14 cellular contexts compared by ENCODE assay signal in the genomic region with DNA sequence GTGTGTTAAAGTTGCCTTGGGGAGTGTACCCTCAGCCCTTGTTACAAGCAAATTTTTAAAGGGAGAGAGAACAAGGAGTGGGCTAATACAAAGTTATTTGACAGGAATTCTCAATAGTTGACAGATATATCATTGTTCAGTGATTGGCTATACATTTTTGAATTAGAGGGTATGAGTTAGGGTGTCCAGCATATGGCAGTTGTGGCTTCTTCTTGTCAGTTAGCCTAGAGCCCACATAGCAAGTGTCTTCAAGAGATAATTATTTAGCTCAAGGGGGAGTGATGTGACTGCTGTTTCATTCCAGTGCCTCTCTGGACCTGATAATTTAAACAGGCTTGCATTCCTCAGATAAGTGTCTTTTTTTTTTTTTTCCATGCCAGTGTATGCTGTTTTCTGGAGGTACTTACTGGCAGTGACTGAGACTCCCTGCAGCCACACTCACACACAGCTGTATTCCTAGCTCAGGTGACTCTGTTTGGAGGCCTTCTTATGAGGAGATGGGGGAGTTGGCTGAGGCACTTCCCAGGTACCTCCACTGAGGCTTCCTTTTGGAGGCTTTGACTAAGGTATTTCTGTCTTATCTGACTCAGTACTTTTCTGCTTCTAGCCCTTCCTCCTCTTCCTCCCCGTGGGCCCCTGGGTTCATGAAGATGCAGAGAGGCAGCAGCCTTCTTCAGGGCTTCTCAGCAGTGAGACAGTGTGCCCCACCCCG. TPM values are rescaled to one million over a fixed set of nuclear protein-coding genes. Genes with fewer than 3 reads are reported as not detected.
DNase-seq lines count a peak whose midpoint lies in the region; ATAC-seq and TF ChIP-seq lines count a peak whose summit lies in the region.
"Had no signal": no experiment of that assay in that cellular context is flagged by ENCODE, and none has a peak within 500 bp of the region (broad histone marks: within the 10 kb centered on the region; RNA-seq: fewer than 3 reads in every experiment).

No MANE protein-coding gene starts in this region.

- no peak for TF ChIP-seq CTCF in endodermal cell (conservative IDR thresholded peaks at IDR 0.05)
- no peak for TF ChIP-seq CTCF in chondrocyte (IDR thresholded peaks at IDR 0.05)

- no peak overlapping the region for H2AK5ac ChIP-seq in neuronal stem cell (ENCODE audit: low read depth, low read length)

- H3K4me1 Mint-ChIP-seq in activated T-cell treated with anti-CD3 and anti-CD28 coated beads, Interleukin-2, amount 50 U/mL, for 72 hours (ENCODE audit: low read depth), result peaks cover 41% of the 10 kb centered on the region
- H3K4me1 Mint-ChIP-seq in activated T-cell treated with anti-CD3 and anti-CD28 coated beads, Interleukin-2, amount 50 U/mL, for 4 hours (ENCODE audit: low read depth), result peaks cover 74% of the 10 kb centered on the region
- H3K4me1 Mint-ChIP-seq in endodermal cell (peaks cover 18% of the 10 kb centered on the region), chondrocyte (ENCODE audit: low read depth) (peaks cover 20% of the 10 kb centered on the region)

- H3K36me3 ChIP-seq in endodermal cell (ENCODE audit: control insufficient read depth, insufficient read depth, low read length) (peaks cover 7% of the 10 kb centered on the region), neuronal stem cell (replicated peaks in 1 of 2; ENCODE audit: control insufficient read depth in 2 of 2, insufficient read depth in 2 of 2, low read length in 2 of 2) (no peaks in the 10 kb centered on the region)

- H2BK120ac ChIP-seq in neuronal stem cell (ENCODE audit: low read depth, low read length), result no peak overlapping the region

- no peak overlapping the region for H2BK15ac ChIP-seq in neuronal stem cell (ENCODE audit: low read length)

- H2BK5ac ChIP-seq in neuronal stem cell (ENCODE audit: low read length), result no peak overlapping the region

- H3K14ac ChIP-seq in neuronal stem cell (ENCODE audit: low read length), result no peak overlapping the region

- no peak overlapping the region for H3K4me3 Mint-ChIP-seq in activated T-cell treated with anti-CD3 and anti-CD28 coated beads, Interleukin-2, amount 50 U/mL, for 72 hours
- H3K4me3 Mint-ChIP-seq in activated T-cell treated with anti-CD3 and anti-CD28 coated beads, Interleukin-2, amount 50 U/mL, for 4 hours, result no peak overlapping the region
- no peak overlapping the region for H3K4me3 Mint-ChIP-seq in endodermal cell
- no peak overlapping the region for H3K4me3 Mint-ChIP-seq in chondrocyte (ENCODE audit: unreplicated experiment)

- H3K9me3 Mint-ChIP-seq in activated T-cell treated with anti-CD3 and anti-CD28 coated beads, Interleukin-2, amount 50 U/mL, for 72 hours, result peaks cover 0 to under 1% of the 10 kb centered on the region in 2 donors
- H3K9me3 Mint-ChIP-seq in activated T-cell treated with anti-CD3 and anti-CD28 coated beads, Interleukin-2, amount 50 U/mL, for 4 hours, result peaks cover 9% of the 10 kb centered on the region
- H3K9me3 Mint-ChIP-seq in endodermal cell, result peaks cover 5% of the 10 kb centered on the region
- peaks cover 3% of the 10 kb centered on the region for H3K9me3 Mint-ChIP-seq in chondrocyte (ENCODE audit: low read depth)

- H3K9ac ChIP-seq in endodermal cell (ENCODE audit: extremely low read depth, low read length, poor library complexity, severe bottlenecking) (no peak overlapping the region), neuronal stem cell (ENCODE audit: low read depth, low read length, poor library complexity) (no peak overlapping the region)

- no peak overlapping the region for H4K91ac ChIP-seq in neuronal stem cell (ENCODE audit: low read depth, low read length, poor library complexity)

- H2AFZ ChIP-seq in neuronal stem cell (ENCODE audit: low read length), result no peak overlapping the region

- H3K4ac ChIP-seq in neuronal stem cell (ENCODE audit: low read length), result peak overlapping the region; percentile 32

- no peaks in the 10 kb centered on the region for H3K27me3 Mint-ChIP-seq in activated T-cell treated with anti-CD3 and anti-CD28 coated beads, Interleukin-2, amount 50 U/mL, for 72 hours (ENCODE audit: low read depth)
- H3K27me3 Mint-ChIP-seq in activated T-cell treated with anti-CD3 and anti-CD28 coated beads, Interleukin-2, amount 50 U/mL, for 4 hours (ENCODE audit: low read depth), result no peaks in the 10 kb centered on the region
- H3K27me3 Mint-ChIP-seq in endodermal cell (ENCODE audit: insufficient read depth) (no peaks in the 10 kb centered on the region), chondrocyte (ENCODE audit: low read depth) (no peaks in the 10 kb centered on the region)

- H3K18ac ChIP-seq in neuronal stem cell (ENCODE audit: low read length), result no peak overlapping the region

- no peaks in the 10 kb centered on the region for H3K79me1 ChIP-seq in neuronal stem cell (ENCODE audit: low read depth, low read length)

- no peaks in the 10 kb centered on the region for H3K27me3 ChIP-seq in endodermal cell (ENCODE audit: control insufficient read depth, insufficient read depth, low read length, poor library complexity, severe bottlenecking)
- no peaks in the 10 kb centered on the region for H3K27me3 ChIP-seq in neuronal stem cell (ENCODE audit: control insufficient read depth in 3 of 3, insufficient read depth in 3 of 3, low read depth in 1 of 3, low read length in 3 of 3)
- H3K27me3 ChIP-seq: tibial nerve had no signal

- H3K23ac ChIP-seq in neuronal stem cell (ENCODE audit: low read depth, low read length, poor library complexity), result no peak overlapping the region

- H3K4me1 ChIP-seq in endodermal cell (ENCODE audit: control insufficient read depth, insufficient read depth, low read length), result peaks cover 13% of the 10 kb centered on the region
- H3K4me1 ChIP-seq in neuronal stem cell (ENCODE audit: control insufficient read depth in 2 of 2, insufficient read depth in 1 of 2, low read depth in 1 of 2, low read length in 2 of 2), result no peaks in the 10 kb centered on the region
- H3K4me1 ChIP-seq: tibial nerve had no signal

- peak; percentile 24 to 30 for ATAC-seq in activated T-cell treated with anti-CD3 and anti-CD28 coated beads, Interleukin-2, amount 50 U/mL, for 72 hours (replicated peaks in 1 of 2)
- ATAC-seq in activated T-cell treated with anti-CD3 and anti-CD28 coated beads, Interleukin-2, amount 50 U/mL, for 4 hours, result no peak
- no peak for ATAC-seq in GM18520 (IDR thresholded peaks at IDR 0.05; ENCODE audit: unreplicated experiment)
- ATAC-seq: GM12878 had no signal

- peak overlapping the region; percentile 78 for H3K27ac Mint-ChIP-seq in activated T-cell treated with anti-CD3 and anti-CD28 coated beads, Interleukin-2, amount 50 U/mL, for 72 hours
- H3K27ac Mint-ChIP-seq in endodermal cell (peak overlapping the region; percentile 60), chondrocyte (ENCODE audit: unreplicated experiment) (no peak overlapping the region)

- H3K4me3 ChIP-seq in endodermal cell (ENCODE audit: low read length), result no peak overlapping the region
- no peak overlapping the region for H3K4me3 ChIP-seq in neuronal stem cell (ENCODE audit: low read length in 2 of 2)
- H3K4me3 ChIP-seq: GM12878, tibial nerve had no signal

- H3K4me2 ChIP-seq in neuronal stem cell (ENCODE audit: insufficient read depth, low read length, poor library complexity, severe bottlenecking), result no peak overlapping the region

- H4K8ac ChIP-seq in neuronal stem cell (ENCODE audit: low read depth, low read length), result no peak overlapping the region

- peaks cover 0 to under 1% of the 10 kb centered on the region in 2 donors for H3K36me3 Mint-ChIP-seq in activated T-cell treated with anti-CD3 and anti-CD28 coated beads, Interleukin-2, amount 50 U/mL, for 72 hours (ENCODE audit: insufficient read depth in 2 of 2)
- peaks cover 9% of the 10 kb centered on the region for H3K36me3 Mint-ChIP-seq in activated T-cell treated with anti-CD3 and anti-CD28 coated beads, Interleukin-2, amount 50 U/mL, for 4 hours (ENCODE audit: insufficient read depth)
- H3K36me3 Mint-ChIP-seq in endodermal cell (ENCODE audit: low read depth) (peaks cover 22% of the 10 kb centered on the region), chondrocyte (ENCODE audit: low read depth) (peaks cover 7% of the 10 kb centered on the region)

- 89% methylated on average over 2 of the region's 2 CpGs; no CpG with 5 or more reads in 1 of the 2 experiments for WGBS in endodermal cell (ENCODE audit: insufficient coverage in 1 of 2, insufficient read length in 1 of 2), 2 experiments
- WGBS in neuronal stem cell (ENCODE audit: extremely low coverage in 2 of 2, insufficient read length in 2 of 2, insufficient replicate concordance in 1 of 2), 2 donors, result no CpG with 5 or more reads among the region's 2 CpGs

- H2BK12ac ChIP-seq in neuronal stem cell (ENCODE audit: low read length), result no peak overlapping the region

- DNase-seq in activated T-cell treated with anti-CD3 and anti-CD28 coated beads, Interleukin-2, amount 50 U/mL, for 72 hours, result no peak
- DNase-seq in activated T-cell treated with anti-CD3 and anti-CD28 coated beads, Interleukin-2, amount 50 U/mL, for 4 hours, result no peak
- peak; percentile 72 for DNase-seq in NCI-H226
- no peak for DNase-seq in endodermal cell
- DNase-seq in neuronal stem cell (ENCODE audit: low spot score), result no peak
- no peak for DNase-seq in midbrain (lab: John Stamatoyannopoulos, UW)
- DNase-seq in chondrocyte (ENCODE audit: low spot score), result no peak
- DNase-seq: DMS79, glutamatergic neuron, Kasumi-1, NCI-H187 treated with DMSO at 0.1 percent for 48 hours had no signal

- H3K9me3 ChIP-seq in endodermal cell (ENCODE audit: control insufficient read depth, low read length) (no peaks in the 10 kb centered on the region), neuronal stem cell (replicated peaks in 1 of 2; ENCODE audit: control insufficient read depth in 2 of 2, insufficient read depth in 1 of 2, low read depth in 1 of 2, low read length in 2 of 2) (no peaks in the 10 kb centered on the region)

- H3K27ac ChIP-seq in endodermal cell (ENCODE audit: low read depth, low read length), result no peak overlapping the region
- no peak overlapping the region for H3K27ac ChIP-seq in neuronal stem cell (replicated peaks; ENCODE audit: low read length)
- H3K27ac ChIP-seq: tibial nerve had no signal

RNA-seq across cellular contexts. Expression of a gene that starts 32.4 kb away (rescaled TPM):
- 100 to 1,000 TPM in 1 of 2 donors, 10 to 100 TPM in 1; 86.2 to 110 TPM for total RNA-seq in activated T-cell treated with anti-CD3 and anti-CD28 coated beads, Interleukin-2, amount 50 U/mL, for 72 hours
- total RNA-seq in activated T-cell treated with anti-CD3 and anti-CD28 coated beads, Interleukin-2, amount 50 U/mL, for 4 hours, result 10 to 100 TPM; 52.8 to 61.2 (median 54.3) TPM
- 100 to 1,000 TPM; 122 to 163 TPM for total RNA-seq in endodermal cell
- 200 TPM for polyA plus RNA-seq in endodermal cell (2013, experiment 1 of 2)
- 179 TPM for polyA plus RNA-seq in endodermal cell (2013, experiment 2 of 2)
- polyA plus RNA-seq in neuronal stem cell (2013, experiment 1 of 2), result 74.7 TPM
- 73.7 TPM for polyA plus RNA-seq in neuronal stem cell (2013, experiment 2 of 2)
- 121 to 314 TPM (median 123 TPM) in 3 replicates for total RNA-seq in chondrocyte

Comparison
In these comparisons a context has a peak if more than half of its experiments do, and no peak if none do; other contexts are left out.
1. ATAC-seq: peak in activated T-cell treated with anti-CD3 and anti-CD28 coated beads, Interleukin-2, amount 50 U/mL, for 72 hours (2 of 2); none in activated T-cell treated with anti-CD3 and anti-CD28 coated beads, Interleukin-2, amount 50 U/mL, for 4 hours (0 of 2) and GM18520 (single experiment).